Comparison of ENCODE assay signal across 8 cellular contexts in the genomic region with DNA sequence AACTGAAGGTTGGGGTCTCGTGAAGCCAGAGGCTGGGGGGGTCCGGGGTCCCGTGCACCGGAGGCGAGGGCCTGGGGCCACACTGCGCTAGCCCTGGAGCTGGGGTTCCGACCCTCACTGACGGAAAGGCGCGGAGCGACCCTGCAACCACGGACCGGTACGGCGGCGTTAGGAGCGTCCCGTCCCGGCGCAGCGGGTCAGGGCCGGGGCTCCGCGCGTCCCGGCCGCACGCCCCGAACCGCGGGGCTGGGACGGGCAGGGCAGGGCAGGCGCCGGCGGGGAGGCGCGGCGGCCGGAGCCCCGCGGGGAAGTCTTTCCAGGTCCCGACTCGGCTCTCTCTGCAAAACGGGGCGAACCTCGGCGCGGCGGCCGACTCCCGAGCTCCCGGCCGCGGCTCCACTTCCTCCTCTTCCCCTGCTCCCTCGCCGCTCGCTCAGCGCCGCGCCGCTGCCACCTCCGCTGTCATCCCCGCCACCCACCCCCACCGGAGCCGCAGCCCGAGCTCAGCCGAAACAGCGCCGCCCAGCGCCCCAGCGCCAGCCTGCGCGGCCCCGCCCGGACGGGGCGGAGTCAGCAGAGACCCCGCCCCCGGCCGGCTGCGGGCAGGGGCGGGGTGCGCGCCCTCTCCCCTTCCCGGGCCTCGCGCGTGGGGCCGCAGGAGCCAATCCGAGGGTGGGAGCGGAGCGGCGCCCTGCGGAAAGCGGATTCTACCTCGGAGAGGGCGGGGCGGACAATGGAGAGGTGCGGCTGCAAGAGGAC. TPM values are rescaled to one million over a fixed set of nuclear protein-coding genes. Genes with fewer than 3 reads are reported as not detected.
DNase-seq lines count a peak whose midpoint lies in the region; ATAC-seq, FAIRE-seq and TF ChIP-seq lines count a peak whose summit lies in the region.

A gene with protein sequence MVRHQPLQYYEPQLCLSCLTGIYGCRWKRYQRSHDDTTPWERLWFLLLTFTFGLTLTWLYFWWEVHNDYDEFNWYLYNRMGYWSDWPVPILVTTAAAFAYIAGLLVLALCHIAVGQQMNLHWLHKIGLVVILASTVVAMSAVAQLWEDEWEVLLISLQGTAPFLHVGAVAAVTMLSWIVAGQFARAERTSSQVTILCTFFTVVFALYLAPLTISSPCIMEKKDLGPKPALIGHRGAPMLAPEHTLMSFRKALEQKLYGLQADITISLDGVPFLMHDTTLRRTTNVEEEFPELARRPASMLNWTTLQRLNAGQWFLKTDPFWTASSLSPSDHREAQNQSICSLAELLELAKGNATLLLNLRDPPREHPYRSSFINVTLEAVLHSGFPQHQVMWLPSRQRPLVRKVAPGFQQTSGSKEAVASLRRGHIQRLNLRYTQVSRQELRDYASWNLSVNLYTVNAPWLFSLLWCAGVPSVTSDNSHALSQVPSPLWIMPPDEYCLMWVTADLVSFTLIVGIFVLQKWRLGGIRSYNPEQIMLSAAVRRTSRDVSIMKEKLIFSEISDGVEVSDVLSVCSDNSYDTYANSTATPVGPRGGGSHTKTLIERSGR (minus strand): TSS at position 509 of the 759 bp plus-strand sequence. CDS start 48,206 bp downstream, outside the sequence.

- no peaks in the 10 kb centered on the region for H3K36me3 ChIP-seq in kidney (ENCODE audit: control insufficient read depth in 1 of 2, insufficient read depth in 2 of 2, low read length in 2 of 2)

- ATAC-seq in GM18868 (IDR thresholded peaks at IDR 0.05; ENCODE audit: unreplicated experiment) (peak; percentile 58), HG03139 (IDR thresholded peaks at IDR 0.05; ENCODE audit: unreplicated experiment) (peak; percentile 55), activated B cell treated with CpG ODN at 0.5 μM for 24 hours (ENCODE audit: low read depth) (peak; percentile 93)

- peaks cover 0 to 3% of the 10 kb centered on the region in 2 donors for H3K4me1 ChIP-seq in kidney (ENCODE audit: control insufficient read depth in 1 of 2, insufficient read depth in 1 of 2, low read depth in 1 of 2, low read length in 2 of 2)

- CTCF ChIA-PET in AG04449 (lab: Yijun Ruan, JAX) (interaction anchor here (0.8 to 22.5 kb wide), 24 partner anchors 9 to 343 kb away, joined by 3 to 658 read pairs (median 5); a partner anchor contains a TSS), activated B cell treated with CpG ODN at 0.5 μM for 24 hours (lab: Charles Lee) (interaction anchor here (1.0 to 1.5 kb wide), 4 partner anchors 9 to 136 kb away, joined by 3 to 8 read pairs (median 6); no protein-coding TSS in a partner anchor)

- no peak within 1 kb of the TSS for H3K27ac ChIP-seq in kidney (ENCODE audit: low read depth in 2 of 2, low read length in 2 of 2)

- FAIRE-seq in kidney (lab: Jason Lieb, UNC): no peak

- H3K4me1 Mint-ChIP-seq in activated B cell treated with CpG ODN at 0.5 μM for 24 hours: peaks cover 32% of the 10 kb centered on the region

- H3K36me3 Mint-ChIP-seq in activated B cell treated with CpG ODN at 0.5 μM for 24 hours (ENCODE audit: low read depth): no peaks in the 10 kb centered on the region

- peak within 1 kb of the TSS; percentile 34 to 63 for H3K9ac ChIP-seq in kidney (ENCODE audit: low read length in 2 of 2)

- peaks cover 3% of the 10 kb centered on the region for H3K27me3 Mint-ChIP-seq in activated B cell treated with CpG ODN at 0.5 μM for 24 hours

- H3K9me3 Mint-ChIP-seq in activated B cell treated with CpG ODN at 0.5 μM for 24 hours: no peaks in the 10 kb centered on the region

- no peak for DNase-seq in AG04449 (ENCODE audit: low read depth, low spot score)
- DNase-seq in NCI-H2227 (lab: John Stamatoyannopoulos, UW; ENCODE audit: unreplicated experiment): peak; percentile 91
- DNase-seq in activated B cell treated with CpG ODN at 0.5 μM for 24 hours: peak; percentile 88
- peak; percentile 91 for DNase-seq in central memory CD4-positive, alpha-beta T cell
- peak; percentile 94 for DNase-seq in kidney
- DNase-seq in stimulated activated CD4-positive, alpha-beta T cell treated with anti-CD3 and anti-CD28 coated beads, Interleukin-15, amount 100 ng/mL, for 24 hours: peak; percentile 92

- peak within 1 kb of the TSS; percentile 80 for H3K4me3 ChIP-seq in AG04449 (ENCODE audit: low read depth, low read length)
- peak within 1 kb of the TSS; percentile 53 to 61 for H3K4me3 ChIP-seq in kidney (ENCODE audit: low read length in 2 of 2)

- peak within 1 kb of the TSS; percentile 85 for H3K4me3 Mint-ChIP-seq in activated B cell treated with CpG ODN at 0.5 μM for 24 hours

- no peak within 1 kb of the TSS for H3K27ac Mint-ChIP-seq in activated B cell treated with CpG ODN at 0.5 μM for 24 hours

- no peaks in the 10 kb centered on the region for H3K9me3 ChIP-seq in kidney (ENCODE audit: control insufficient read depth in 1 of 2, low read length in 2 of 2)

- intact Hi-C loops in activated B cell treated with CpG ODN at 0.5 μM for 24 hours (cut with micrococcal nuclease) (loop anchor here (1.0 to 5.0 kb wide), 6 partner anchors 8 to 578 kb away; a partner anchor contains a TSS), kidney (cut with DNase I) (no loop called here)

- POLR2A ChIA-PET in AG04449 (lab: Yijun Ruan, JAX): interaction anchor here (0.6 to 2.1 kb wide), 4 partner anchors 23 to 118 kb away, joined by 3 to 6 read pairs (median 4); no protein-coding TSS in a partner anchor
- POLR2A ChIA-PET in activated B cell treated with CpG ODN at 0.5 μM for 24 hours (lab: Charles Lee): interaction anchor here (0.6 to 1.0 kb wide), 2 partner anchors 12 to 161 kb away, joined by 3 to 5 read pairs; no protein-coding TSS in a partner anchor

- TF ChIP-seq CTCF in AG04449 (IDR thresholded peaks at IDR 0.05; ENCODE audit: insufficient read depth, low read length, missing control alignments): peak; percentile 62
- no peak for TF ChIP-seq CTCF in activated B cell treated with CpG ODN at 0.5 μM for 24 hours (IDR thresholded peaks at IDR 0.05)
- TF ChIP-seq CTCF in kidney (IDR thresholded peaks at IDR 0.05; ENCODE audit: borderline replicate concordance, extremely low read depth, insufficient read depth): peak; percentile 66

RNA-seq across cellular contexts. Expression of the gene that starts here (rescaled TPM):
- 22.2 and 23.9 TPM in 2 replicates for total RNA-seq in activated B cell treated with CpG ODN at 0.5 μM for 24 hours
- 11.4 TPM for total RNA-seq in kidney
- polyA plus RNA-seq in kidney (ENCODE audit: insufficient read depth, low read depth, low replicate concordance): 3.9 TPM
